In the genomic region with DNA sequence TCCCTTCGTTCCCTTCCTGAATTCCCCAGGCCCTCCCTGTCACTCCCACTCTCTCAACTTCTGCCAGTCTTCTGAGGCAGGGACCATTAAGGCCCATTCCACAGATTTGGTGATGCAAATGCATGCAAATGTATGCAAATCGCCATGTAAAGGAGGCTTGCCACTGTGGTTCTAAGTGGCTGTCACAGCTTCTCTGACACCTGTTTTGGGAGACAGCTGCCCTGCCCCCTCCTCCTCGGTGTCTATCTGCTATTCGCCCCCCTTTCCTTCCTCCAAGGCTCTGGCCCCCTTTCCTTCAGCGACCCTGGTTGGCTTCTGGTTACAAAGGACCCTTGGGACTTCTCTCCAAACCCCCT, we compare ENCODE assay signal across 1 cellular context.
TF ChIP-seq lines count a peak whose summit lies in the region.

No MANE protein-coding gene starts in this region.

TF ChIP-seq in GM23338, 12 proteins besides CTCF, POLR2A, EP300 and RAD21 (continued from another document):
- no peak for TF ChIP-seq STAT1 (IDR thresholded peaks at IDR 0.05; ENCODE audit: unreplicated experiment)
- TF ChIP-seq ZNF114 (CRISPR knock-in tag; IDR thresholded peaks at IDR 0.05) = no peak
